Comparison of ENCODE assay signal across 8 cellular contexts in genomic region chr19:43675269-43675879, GRCh38. TPM values are rescaled to one million over a fixed set of nuclear protein-coding genes. Genes with fewer than 3 reads are reported as not detected.
DNase-seq lines count a peak whose midpoint lies in the region; ATAC-seq and TF ChIP-seq lines count a peak whose summit lies in the region.

No MANE protein-coding gene starts in this region.

- H3K27ac ChIP-seq in colonic mucosa (peak overlapping the region; percentile 82), skin epidermis (peak overlapping the region in 19 of 21 experiments; percentile 12 to 84 (median 69))

- ATAC-seq in GM19023 (IDR thresholded peaks at IDR 0.05; ENCODE audit: unreplicated experiment): no peak

- intact Hi-C loops in colonic mucosa (cut with DNase I): no loop called here

- no peak for TF ChIP-seq CTCF in colonic mucosa (IDR thresholded peaks at IDR 0.05)
- TF ChIP-seq CTCF in BE2C (IDR thresholded peaks at IDR 0.05; ENCODE audit: low read depth, low read length): no peak
- TF ChIP-seq CTCF in osteocyte (IDR thresholded peaks at IDR 0.05): no peak

- H3K4me1 ChIP-seq in colonic mucosa (no peaks in the 10 kb centered on the region), BE2C (no peaks in the 10 kb centered on the region)

- H3K9me3 Mint-ChIP-seq in osteocyte (ENCODE audit: unreplicated experiment): no peaks in the 10 kb centered on the region

- H3K9me3 ChIP-seq in colonic mucosa (no peaks in the 10 kb centered on the region), BE2C (no peaks in the 10 kb centered on the region)

- H3K9ac ChIP-seq in colonic mucosa (ENCODE audit: low read depth in 2 of 2, low read length in 2 of 2): peak overlapping the region in 1 of 2 donors; percentile 60

- H3K4me3 Mint-ChIP-seq in osteocyte (ENCODE audit: unreplicated experiment): no peak overlapping the region

- peak; percentile 42 for DNase-seq in DMS153 (lab: John Stamatoyannopoulos, UW)
- no peak for DNase-seq in DMS153 treated with DMSO at 0.1 percent for 48 hours (lab: John Stamatoyannopoulos, UW; ENCODE audit: unreplicated experiment)
- peak; percentile 88 for DNase-seq in NCI-H2029 (lab: John Stamatoyannopoulos, UW)
- DNase-seq in colonic mucosa: peak; percentile 91
- no peak for DNase-seq in BE2C
- no peak for DNase-seq in osteocyte (ENCODE audit: extremely low spot score, unreplicated experiment)

- H3K27ac Mint-ChIP-seq in osteocyte (ENCODE audit: unreplicated experiment): no peak overlapping the region

- no peaks in the 10 kb centered on the region for H3K27me3 ChIP-seq in colonic mucosa
- H3K27me3 ChIP-seq in BE2C: peaks cover 3% of the 10 kb centered on the region

- H3K36me3 Mint-ChIP-seq in osteocyte (ENCODE audit: unreplicated experiment): no peaks in the 10 kb centered on the region

- H3K36me3 ChIP-seq in colonic mucosa (no peaks in the 10 kb centered on the region), BE2C (no peaks in the 10 kb centered on the region)

- H3K4me1 Mint-ChIP-seq in osteocyte (ENCODE audit: unreplicated experiment): peaks cover 15% of the 10 kb centered on the region

- no peaks in the 10 kb centered on the region for H3K27me3 Mint-ChIP-seq in osteocyte (ENCODE audit: unreplicated experiment)

- no peak overlapping the region for H3K4me3 ChIP-seq in colonic mucosa
- H3K4me3 ChIP-seq in skin epidermis: no peak overlapping the region
- H3K4me3 ChIP-seq in BE2C (ENCODE audit: low read depth, low read length): no peak overlapping the region

RNA-seq across cellular contexts. Expression of gene PLAUR, which starts 5.4 kb away (rescaled TPM):
- total RNA-seq in colonic mucosa (10 to 100 TPM; 33.7 to 51.6 TPM), osteocyte (21.0 and 23.3 TPM in 2 replicates)
- polyA plus RNA-seq in BE2C (2012; ENCODE audit: insufficient read depth, insufficient read length, low read depth): 0.66 TPM

RNA-seq across cellular contexts. Expression of gene CADM4, which starts 35.7 kb away (rescaled TPM):
- total RNA-seq in colonic mucosa (1 to 10 TPM; 2.3 to 5.8 TPM), osteocyte (8.8 and 9.0 TPM in 2 replicates)
- polyA plus RNA-seq in BE2C (2012; ENCODE audit: insufficient read depth, insufficient read length, low read depth): 8.9 TPM

RNA-seq across cellular contexts. Expression of gene IRGC, which starts 40.5 kb away (rescaled TPM):
- total RNA-seq in colonic mucosa: not detected
- polyA plus RNA-seq in BE2C (2012; ENCODE audit: insufficient read depth, insufficient read length, low read depth): not detected
- total RNA-seq in osteocyte: not detected in 2 replicates

RNA-seq across cellular contexts. Expression of gene ZNF428, which starts 55.9 kb away (rescaled TPM):
- 10 to 100 TPM; 21.5 to 27.4 TPM for total RNA-seq in colonic mucosa
- 235 TPM for polyA plus RNA-seq in BE2C (2012; ENCODE audit: insufficient read depth, insufficient read length, low read depth)
- 64.0 and 74.1 TPM in 2 replicates for total RNA-seq in osteocyte

Comparison
In these comparisons a context has a peak if more than half of its experiments do, and no peak if none do; other contexts are left out.
1. DNase-seq: peak in DMS153 (single experiment), NCI-H2029 (single experiment) and colonic mucosa (single experiment); none in DMS153 treated with DMSO at 0.1 percent for 48 hours (single experiment), BE2C (single experiment) and osteocyte (single experiment).